Comparison of ENCODE assay signal across 8 cellular contexts in genomic region chr11:120912504-120912903, GRCh38.
DNase-seq lines count a peak whose midpoint lies in the region; ATAC-seq and TF ChIP-seq lines count a peak whose summit lies in the region.
"Had no signal": no experiment of that assay in that cellular context is flagged by ENCODE, and none has a peak within 500 bp of the region (broad histone marks: within the 10 kb centered on the region; RNA-seq: fewer than 3 reads in every experiment).

No MANE protein-coding gene starts in this region.

- H4K20me1 ChIP-seq in MM.1S (ENCODE audit: insufficient read depth, low read length) (no peaks in the 10 kb centered on the region), osteoblast (ENCODE audit: insufficient read depth, low read length) (no peaks in the 10 kb centered on the region)

- H3K27me3 ChIP-seq in GM06990 (replicated peaks; ENCODE audit: control insufficient read depth, insufficient read depth, low read length) (no peaks in the 10 kb centered on the region; the same call in 1 of the 2 replicates), MM.1S (replicated peaks; ENCODE audit: insufficient read depth, low read length) (no peaks in the 10 kb centered on the region), osteoblast (ENCODE audit: insufficient read depth, low read length) (no peaks in the 10 kb centered on the region)

- H3K4me3 ChIP-seq in GM06990 (replicated peaks; ENCODE audit: low read depth, low read length): no peak overlapping the region
- no peak overlapping the region for H3K4me3 ChIP-seq in MM.1S (ENCODE audit: low read length)
- H3K4me3 ChIP-seq in osteoblast (ENCODE audit: insufficient read depth, low read length): no peak overlapping the region

- no peak overlapping the region for H3K27ac ChIP-seq in MM.1S (ENCODE audit: low read length)
- no peak overlapping the region for H3K27ac ChIP-seq in osteoblast (ENCODE audit: low read depth, low read length)
- H3K27ac ChIP-seq: KMS-11 had no signal

- no peaks in the 10 kb centered on the region for H3K4me1 ChIP-seq in MM.1S (ENCODE audit: low read length)
- no peaks in the 10 kb centered on the region for H3K4me1 ChIP-seq in osteoblast (ENCODE audit: insufficient read depth, low read length)

- H3K79me2 ChIP-seq in MM.1S (ENCODE audit: low read length) (no peaks in the 10 kb centered on the region), osteoblast (ENCODE audit: insufficient read depth, low read length) (no peaks in the 10 kb centered on the region)

- H3K9me3 ChIP-seq in MM.1S (replicated peaks; ENCODE audit: insufficient read depth, low read length) (no peaks in the 10 kb centered on the region), osteoblast (ENCODE audit: low read depth, low read length) (no peaks in the 10 kb centered on the region)

- H3K9me3 Mint-ChIP-seq in chondrocyte (ENCODE audit: low read depth): no peaks in the 10 kb centered on the region

- no peak for ATAC-seq in HG02938 (IDR thresholded peaks at IDR 0.05; ENCODE audit: unreplicated experiment)

- DNase-seq in GM06990 (ENCODE audit: extremely low read depth, insufficient read length): no peak
- no peak for DNase-seq in MM.1S
- no peak for DNase-seq in chondrocyte (ENCODE audit: low spot score)
- peak; percentile 86 for DNase-seq in osteoblast (ENCODE audit: insufficient read length, low spot score, missing footprints)
- no peak for DNase-seq in NCI-H187 (lab: John Stamatoyannopoulos, UW)
- no peak for DNase-seq in GOT3 (lab: John Stamatoyannopoulos, UW)

- H3F3A ChIP-seq in MM.1S (ENCODE audit: insufficient read depth, low read length): no peaks in the 10 kb centered on the region

- H3K9me2 ChIP-seq in MM.1S (replicated peaks; ENCODE audit: insufficient read depth, low read length): no peaks in the 10 kb centered on the region

- H3K9ac ChIP-seq in MM.1S (ENCODE audit: low read length): no peak overlapping the region
- H3K9ac ChIP-seq: KMS-11 had no signal

- H3K4me2 ChIP-seq in MM.1S (ENCODE audit: low read depth, low read length) (no peak overlapping the region), osteoblast (ENCODE audit: insufficient read depth, low read length) (no peak overlapping the region)
- H3K4me2 ChIP-seq: KMS-11 had no signal

- peaks cover 31% of the 10 kb centered on the region for H3K27me3 Mint-ChIP-seq in chondrocyte (ENCODE audit: low read depth)

- H3K4me3 Mint-ChIP-seq in chondrocyte (ENCODE audit: unreplicated experiment): no peak overlapping the region

- peak; percentile 66 for TF ChIP-seq CTCF in GM06990 (IDR thresholded peaks at IDR 0.05; ENCODE audit: insufficient read depth, low read length, poor library complexity, severe bottlenecking)
- TF ChIP-seq CTCF in MM.1S (IDR thresholded peaks at IDR 0.05; ENCODE audit: low read length): peak; percentile 38
- TF ChIP-seq CTCF in chondrocyte (IDR thresholded peaks at IDR 0.05): peak; percentile 72
- peak; percentile 47 for TF ChIP-seq CTCF in osteoblast (IDR thresholded peaks at IDR 0.05; ENCODE audit: extremely low read depth, low read depth, low read length)

- no peak overlapping the region for H3K27ac Mint-ChIP-seq in chondrocyte (ENCODE audit: unreplicated experiment)

- no peaks in the 10 kb centered on the region for H3K4me1 Mint-ChIP-seq in chondrocyte (ENCODE audit: low read depth)

- H3K36me3 Mint-ChIP-seq in chondrocyte (ENCODE audit: low read depth): no peaks in the 10 kb centered on the region

- H2AFZ ChIP-seq in MM.1S (ENCODE audit: low read length): no peak overlapping the region
- no peak overlapping the region for H2AFZ ChIP-seq in osteoblast (ENCODE audit: low read length)

- H3K36me3 ChIP-seq in GM06990 (ENCODE audit: control insufficient read depth, insufficient read depth, low read length) (no peaks in the 10 kb centered on the region), MM.1S (replicated peaks; ENCODE audit: insufficient read depth, low read length) (no peaks in the 10 kb centered on the region), osteoblast (ENCODE audit: insufficient read depth, low read length) (no peaks in the 10 kb centered on the region)
